In the genomic region with DNA sequence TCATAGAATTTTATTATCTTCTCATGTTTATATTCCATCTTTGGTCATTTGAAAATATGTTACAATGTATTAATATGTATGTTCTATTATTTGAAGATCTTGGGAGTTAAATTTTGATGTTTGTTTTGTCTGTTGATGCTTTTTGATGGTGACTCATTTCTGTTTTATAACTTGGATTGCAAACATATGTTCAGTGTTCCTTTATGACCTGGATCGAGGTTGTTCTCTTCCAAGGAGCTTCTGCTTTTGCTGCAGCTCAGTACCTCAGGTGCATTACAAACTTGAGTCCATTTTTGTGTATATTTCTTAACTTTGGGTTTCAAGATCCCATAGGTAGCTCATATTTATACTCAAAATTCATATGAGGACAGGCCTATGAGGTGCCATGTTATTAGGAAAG, we compare ENCODE assay signal across 24 cellular contexts. TPM values are rescaled to one million over a fixed set of nuclear protein-coding genes. Genes with fewer than 3 reads are reported as not detected.
DNase-seq lines count a peak whose midpoint lies in the region; ATAC-seq, FAIRE-seq and TF ChIP-seq lines count a peak whose summit lies in the region.
"Had no signal": no experiment of that assay in that cellular context is flagged by ENCODE, and none has a peak within 500 bp of the region (broad histone marks: within the 10 kb centered on the region; RNA-seq: fewer than 3 reads in every experiment).

No MANE protein-coding gene starts in this region.

- no peak overlapping the region for H3K4me3 ChIP-seq in rectal smooth muscle tissue (ENCODE audit: low read length)
- no peak overlapping the region for H3K4me3 ChIP-seq in thyroid gland (replicated peaks in 1 of 3)
- H3K4me3 ChIP-seq: GM23338 had no signal

- H3K27ac ChIP-seq in rectal smooth muscle tissue (ENCODE audit: low read depth, low read length): peak overlapping the region; percentile 6
- H3K27ac ChIP-seq in thyroid gland: no peak overlapping the region

- WGBS in thyroid gland, 2 donors: 84 to 88% methylated on average over 1 of the region's 1 CpG

- FAIRE-seq in colon (lab: Jason Lieb, UNC): peak; percentile 21
- peak; percentile 64 for FAIRE-seq in frontal cortex (lab: Jason Lieb, UNC)
- FAIRE-seq: A204.1, G401.6, GM12891, H54, HTR-8/SVneo had no signal

- H3K4me1 ChIP-seq in rectal smooth muscle tissue (ENCODE audit: control insufficient read depth, insufficient read depth, low read length) (peaks cover 21% of the 10 kb centered on the region), thyroid gland (peaks cover 37 to 45% of the 10 kb centered on the region in 2 donors)
- H3K4me1 ChIP-seq: BE2C had no signal

- no peaks in the 10 kb centered on the region for H3K9me3 ChIP-seq in thyroid gland
- H3K9me3 ChIP-seq: BE2C had no signal

- no peak for TF ChIP-seq POLR2A in thyroid gland (IDR thresholded peaks at IDR 0.05)

- ATAC-seq in HG02588 (IDR thresholded peaks at IDR 0.05; ENCODE audit: unreplicated experiment) (no peak), GM21423 (IDR thresholded peaks at IDR 0.05; ENCODE audit: unreplicated experiment) (no peak)
- ATAC-seq: GM23338 had no signal

- H3K36me3 ChIP-seq in rectal smooth muscle tissue (ENCODE audit: control insufficient read depth, insufficient read depth, low read length) (no peaks in the 10 kb centered on the region), thyroid gland (no peaks in the 10 kb centered on the region)
- H3K36me3 ChIP-seq: BE2C had no signal

- H3K27me3 ChIP-seq in rectal smooth muscle tissue (ENCODE audit: control insufficient read depth, insufficient read depth, low read length): no peaks in the 10 kb centered on the region
- H3K27me3 ChIP-seq in thyroid gland: no peaks in the 10 kb centered on the region
- H3K27me3 ChIP-seq: BE2C had no signal

- intact Hi-C loops in thyroid gland (cut with DNase I): no loop called here

- TF ChIP-seq CTCF in thyroid gland (IDR thresholded peaks at IDR 0.05): no peak

- DNase-seq in frontal cortex (ENCODE audit: low spot score in 2 of 2) (no peak), GM19238 (ENCODE audit: insufficient read length, low spot score) (no peak), thyroid gland (no peak)
- DNase-seq: ACHN; BE2C; CD4-positive, CD25-positive, alpha-beta regulatory T cell; CD8-positive, alpha-beta memory T cell; COR-L47; DMS 273 treated with DMSO at 0.1 percent for 48 hours; DMS53; DND-41; EL; HCEC 1CT; IMR-90 had no signal

- H3K9ac ChIP-seq in rectal smooth muscle tissue (ENCODE audit: low read length): no peak overlapping the region

RNA-seq across cellular contexts. Expression of a gene that starts 37.1 kb away (rescaled TPM):
- 0.41 TPM for total RNA-seq in frontal cortex
- 10 to 100 TPM; 19.9 to 82.8 (median 22.7) TPM for total RNA-seq in thyroid gland
- total RNA-seq: CD4-positive, CD25-positive, alpha-beta regulatory T cell had no signal

Comparison
In these comparisons a context has a peak if more than half of its experiments do, and no peak if none do; other contexts are left out.
1. RNA of a gene that starts 37.1 kb away (total RNA-seq): 19.9 to 82.8 TPM in thyroid gland; 0.41 TPM in frontal cortex (single experiment); every median in the first group is over 10 times any median in the second.